22 cellular contexts compared by ENCODE assay signal in genomic region chr3:133997871-133998635, GRCh38. TPM values are rescaled to one million over a fixed set of nuclear protein-coding genes. Genes with fewer than 3 reads are reported as not detected.
"Had no signal": no experiment of that assay in that cellular context is flagged by ENCODE, and none has a peak within 500 bp of the region (broad histone marks: within the 10 kb centered on the region; RNA-seq: fewer than 3 reads in every experiment).

No MANE protein-coding gene starts in this region.

- H3K27ac Mint-ChIP-seq: neural progenitor cell had no signal

- H3K36me3 ChIP-seq: neural progenitor cell, prostate gland, stomach, thoracic aorta, transverse colon had no signal

- H3K9me3 Mint-ChIP-seq: naive thymus-derived CD8-positive, alpha-beta T cell; neural progenitor cell had no signal

- H3K9me3 ChIP-seq: mucosa of descending colon, prostate gland, stomach, thoracic aorta, transverse colon had no signal

- H3K27ac ChIP-seq: dorsolateral prefrontal cortex, neural progenitor cell, parathyroid adenoma, prostate gland, skin epidermis, stomach, thoracic aorta, transverse colon had no signal

- H3K4me3 Mint-ChIP-seq: naive thymus-derived CD8-positive, alpha-beta T cell; neural progenitor cell had no signal

- ATAC-seq: esophagus mucosa; left ventricle myocardium superior; mucosa of descending colon; naive thymus-derived CD8-positive, alpha-beta T cell; sciatic nerve had no signal

- H3K4me1 ChIP-seq: prostate gland, transverse colon had no signal

- H3K27me3 ChIP-seq: dorsolateral prefrontal cortex, stomach, transverse colon had no signal

- H3K9ac ChIP-seq: neural progenitor cell, parathyroid adenoma had no signal

- DNase-seq: cortex of kidney; dorsolateral prefrontal cortex; effector CD8-positive, alpha-beta T cell; left ventricle myocardium superior; mesenchymal stem cell; mucosa of descending colon; naive thymus-derived CD8-positive, alpha-beta T cell; nucleus accumbens; stimulated activated CD4-positive, alpha-beta T cell treated with anti-CD3 and anti-CD28 coated beads, Interleukin-2, amount 100 ng/mL, for 24 hours; stimulated activated CD4-positive, alpha-beta T cell treated with anti-CD3 and anti-CD28 coated beads, Interleukin-4, amount 100 ng/mL, for 4 hours; stimulated activated naive CD4-positive, alpha-beta T cell; stomach; substantia nigra; transverse colon had no signal

- H2AFZ ChIP-seq: neural progenitor cell, parathyroid adenoma had no signal

- H3K36me3 Mint-ChIP-seq: naive thymus-derived CD8-positive, alpha-beta T cell; neural progenitor cell had no signal

- H3K4me2 ChIP-seq: neural progenitor cell had no signal

- H3K4me3 ChIP-seq: dorsolateral prefrontal cortex, lung, mucosa of descending colon, neural progenitor cell, prostate gland, skin epidermis, stomach, thoracic aorta, transverse colon had no signal

- H3K79me2 ChIP-seq: parathyroid adenoma had no signal

RNA-seq across cellular contexts. Expression of gene SLCO2A1, which starts 31.7 kb away (rescaled TPM):
- total RNA-seq: naive thymus-derived CD8-positive, alpha-beta T cell had no signal
- polyA plus RNA-seq: naive thymus-derived CD8-positive, alpha-beta T cell had no signal
